Comparison of ENCODE assay signal across 18 cellular contexts in genomic region chr2:213086050-213086449, GRCh38.
DNase-seq lines count a peak whose midpoint lies in the region; ATAC-seq and TF ChIP-seq lines count a peak whose summit lies in the region.
"Had no signal": no experiment of that assay in that cellular context is flagged by ENCODE, and none has a peak within 500 bp of the region (broad histone marks: within the 10 kb centered on the region; RNA-seq: fewer than 3 reads in every experiment).

No MANE protein-coding gene starts in this region.

- intact Hi-C loops in sigmoid colon (cut with DNase I), result no loop called here

- H2BK120ac ChIP-seq in neuronal stem cell (ENCODE audit: low read depth, low read length), result no peak overlapping the region

- TF ChIP-seq POLR2A in sigmoid colon (IDR thresholded peaks at IDR 0.05), result no peak

- no peak overlapping the region for H2BK15ac ChIP-seq in neuronal stem cell (ENCODE audit: low read length)

- H3K4ac ChIP-seq in neuronal stem cell (ENCODE audit: low read length), result no peak overlapping the region

- TF ChIP-seq CTCF in fibroblast of the aortic adventitia (IDR thresholded peaks at IDR 0.05; ENCODE audit: insufficient read depth, low read length), result no peak
- no peak for TF ChIP-seq CTCF in sigmoid colon (IDR thresholded peaks at IDR 0.05)

- no peak overlapping the region for H3K4me3 ChIP-seq in fibroblast of the aortic adventitia (ENCODE audit: low read depth, low read length)
- no peak overlapping the region for H3K4me3 ChIP-seq in neuronal stem cell (ENCODE audit: low read length in 2 of 2)
- H3K4me3 ChIP-seq in sigmoid colon, result no peak overlapping the region
- H3K4me3 ChIP-seq: esophagus muscularis mucosa had no signal

- TF ChIP-seq EP300 in Ishikawa (IDR thresholded peaks at IDR 0.05; ENCODE audit: borderline replicate concordance), result no peak
- no peak for TF ChIP-seq EP300 in sigmoid colon (IDR thresholded peaks at IDR 0.05)

- no peak for DNase-seq in activated T-cell treated with anti-CD3 and anti-CD28 coated beads, Interleukin-2, amount 50 U/mL, for 72 hours
- DNase-seq in activated T-cell treated with anti-CD3 and anti-CD28 coated beads, Interleukin-2, amount 50 U/mL, for 48 hours, result no peak
- DNase-seq in fibroblast of the aortic adventitia (ENCODE audit: low read depth), result peak; percentile 32
- DNase-seq in neuronal stem cell (ENCODE audit: low spot score), result no peak
- DNase-seq in dedifferentiated amniotic fluid mesenchymal stem cell (ENCODE audit: extremely low spot score), result no peak
- DNase-seq in cortex of kidney (lab: John Stamatoyannopoulos, UW), result no peak
- no peak for DNase-seq in sigmoid colon
- DNase-seq: activated CD4-positive, alpha-beta T cell treated with anti-CD3 and anti-CD28 coated beads, Interleukin-2, amount 50 U/mL, for 4 hours; DMS79 treated with DMSO at 0.1 percent for 48 hours; effector CD4-positive, alpha-beta T cell; KG1; mammary epithelial cell; NCI-H2029 had no signal

- peak overlapping the region; percentile 67 for H3K27ac ChIP-seq in neuronal stem cell (replicated peaks; ENCODE audit: low read length)
- H3K27ac ChIP-seq in sigmoid colon, result no peak overlapping the region
- H3K27ac ChIP-seq: C4-2B, esophagus muscularis mucosa, RWPE1 had no signal

- no peak overlapping the region for H2BK12ac ChIP-seq in neuronal stem cell (ENCODE audit: low read length)

- no peaks in the 10 kb centered on the region for H3K27me3 Mint-ChIP-seq in activated T-cell treated with anti-CD3 and anti-CD28 coated beads, Interleukin-2, amount 50 U/mL, for 72 hours (ENCODE audit: low read depth)

- no peaks in the 10 kb centered on the region for H3K79me1 ChIP-seq in neuronal stem cell (ENCODE audit: low read depth, low read length)

- H3K9me3 ChIP-seq in neuronal stem cell (replicated peaks in 1 of 2; ENCODE audit: control insufficient read depth in 2 of 2, insufficient read depth in 1 of 2, low read depth in 1 of 2, low read length in 2 of 2) (no peaks in the 10 kb centered on the region), sigmoid colon (no peaks in the 10 kb centered on the region)
- H3K9me3 ChIP-seq: esophagus muscularis mucosa had no signal

- no peak overlapping the region for H2AFZ ChIP-seq in neuronal stem cell (ENCODE audit: low read length)

- H3K4me1 ChIP-seq in neuronal stem cell (ENCODE audit: control insufficient read depth in 2 of 2, insufficient read depth in 1 of 2, low read depth in 1 of 2, low read length in 2 of 2) (peaks cover 0 to 7% of the 10 kb centered on the region in 2 donors), sigmoid colon (peaks cover 0 to 28% (median 15%) of the 10 kb centered on the region in 4 donors)

- H3K14ac ChIP-seq in neuronal stem cell (ENCODE audit: low read length), result no peak overlapping the region

- peaks cover 12% of the 10 kb centered on the region for H3K4me1 Mint-ChIP-seq in activated T-cell treated with anti-CD3 and anti-CD28 coated beads, Interleukin-2, amount 50 U/mL, for 72 hours (ENCODE audit: low read depth)
- H3K4me1 Mint-ChIP-seq: neural crest cell had no signal

- H3K36me3 ChIP-seq in neuronal stem cell (replicated peaks in 1 of 2; ENCODE audit: control insufficient read depth in 2 of 2, insufficient read depth in 2 of 2, low read length in 2 of 2) (peaks cover 0 to 3% of the 10 kb centered on the region in 2 donors), sigmoid colon (no peaks in the 10 kb centered on the region)
- H3K36me3 ChIP-seq: esophagus muscularis mucosa had no signal

- H2BK5ac ChIP-seq in neuronal stem cell (ENCODE audit: low read length), result no peak overlapping the region

- H3K27me3 ChIP-seq in neuronal stem cell (ENCODE audit: control insufficient read depth in 3 of 3, insufficient read depth in 3 of 3, low read depth in 1 of 3, low read length in 3 of 3) (no peaks in the 10 kb centered on the region), sigmoid colon (no peaks in the 10 kb centered on the region)
- H3K27me3 ChIP-seq: esophagus muscularis mucosa had no signal

- peaks cover 2% of the 10 kb centered on the region in 2 donors for H3K9me3 Mint-ChIP-seq in activated T-cell treated with anti-CD3 and anti-CD28 coated beads, Interleukin-2, amount 50 U/mL, for 72 hours
- H3K9me3 Mint-ChIP-seq: neural crest cell had no signal

- no peak overlapping the region for H4K91ac ChIP-seq in neuronal stem cell (ENCODE audit: low read depth, low read length, poor library complexity)

- H2AK5ac ChIP-seq in neuronal stem cell (ENCODE audit: low read depth, low read length), result no peak overlapping the region

- H3K4me3 Mint-ChIP-seq in activated T-cell treated with anti-CD3 and anti-CD28 coated beads, Interleukin-2, amount 50 U/mL, for 72 hours, result no peak overlapping the region
- H3K4me3 Mint-ChIP-seq: neural crest cell had no signal

- no peak for ATAC-seq in activated T-cell treated with anti-CD3 and anti-CD28 coated beads, Interleukin-2, amount 50 U/mL, for 72 hours (replicated peaks in 1 of 2)

- no peak overlapping the region for H3K9ac ChIP-seq in neuronal stem cell (ENCODE audit: low read depth, low read length, poor library complexity)

- H3K27ac Mint-ChIP-seq in activated T-cell treated with anti-CD3 and anti-CD28 coated beads, Interleukin-2, amount 50 U/mL, for 72 hours, result peak overlapping the region; percentile 15

- TF ChIP-seq RAD21 in Ishikawa (IDR thresholded peaks at IDR 0.05; ENCODE audit: low read depth), result no peak

- no peaks in the 10 kb centered on the region for H3K36me3 Mint-ChIP-seq in activated T-cell treated with anti-CD3 and anti-CD28 coated beads, Interleukin-2, amount 50 U/mL, for 72 hours (ENCODE audit: insufficient read depth in 2 of 2)

- no peak overlapping the region for H4K8ac ChIP-seq in neuronal stem cell (ENCODE audit: low read depth, low read length)

- H3K23ac ChIP-seq in neuronal stem cell (ENCODE audit: low read depth, low read length, poor library complexity), result no peak overlapping the region

- H3K18ac ChIP-seq in neuronal stem cell (ENCODE audit: low read length), result no peak overlapping the region

- H3K4me2 ChIP-seq in neuronal stem cell (ENCODE audit: insufficient read depth, low read length, poor library complexity, severe bottlenecking), result no peak overlapping the region

TF ChIP-seq in Ishikawa, 13 proteins besides CTCF, POLR2A, EP300 and RAD21:
- TF ChIP-seq TEAD4 (IDR thresholded peaks at IDR 0.05) (peak; percentile 76), NFIC (IDR thresholded peaks at IDR 0.05) (no peak)
